8 cellular contexts compared by ENCODE assay signal in the genomic region with DNA sequence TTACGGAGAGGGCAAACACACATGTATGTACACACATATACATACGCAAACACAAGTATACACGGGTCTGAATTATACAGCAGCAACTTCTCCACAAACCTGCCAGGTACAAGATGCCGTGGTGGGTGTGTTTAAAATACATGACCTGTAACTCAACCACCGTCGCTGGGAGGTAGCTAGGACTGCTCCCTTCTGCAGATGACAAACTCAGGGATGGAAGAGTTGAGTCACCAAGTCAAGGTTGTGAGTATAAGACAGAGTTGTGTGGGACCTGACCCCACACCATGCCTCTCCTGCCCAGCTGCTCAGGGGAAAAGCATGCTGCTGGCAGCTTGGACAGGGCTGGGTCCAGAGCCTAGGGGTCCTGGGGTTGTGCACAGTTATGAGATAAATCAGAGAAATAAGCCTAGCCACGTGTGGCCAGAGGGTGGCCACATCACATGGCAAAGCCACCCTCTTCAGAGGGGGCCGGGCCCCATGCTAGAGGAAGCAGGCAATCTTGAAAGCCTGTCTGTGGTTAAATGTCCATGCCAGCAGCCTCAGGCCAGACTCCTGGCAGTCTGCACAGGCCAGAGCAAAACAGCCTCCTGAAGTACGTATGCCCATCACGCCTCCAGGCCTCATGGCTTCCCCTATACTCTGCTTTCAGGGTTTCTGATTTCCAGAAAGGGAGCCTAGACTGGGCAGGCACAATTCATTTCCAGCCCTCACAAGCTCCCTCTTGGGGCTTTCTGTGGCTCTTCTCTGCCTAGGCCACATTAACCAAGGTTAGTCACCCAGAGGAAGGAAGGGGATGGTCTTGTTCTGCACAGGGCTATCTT.
A peak's percentile ranks its signal among the peaks of the same experiment; 100 is the strongest.
DNase-seq lines count a peak whose midpoint lies in the region; ATAC-seq lines count a peak whose summit lies in the region.

No MANE protein-coding gene starts in this region.

- peaks cover 44% of the 10 kb centered on the region for H3K4me1 ChIP-seq in right cardiac atrium (ENCODE audit: control insufficient read depth, insufficient read depth, low read length)
- H3K4me1 ChIP-seq in aorta (ENCODE audit: control insufficient read depth in 1 of 2, insufficient read depth in 2 of 2, low read length in 2 of 2): peaks cover 5 to 10% of the 10 kb centered on the region in 2 donors

- 72% methylated on average over 10 of the region's 10 CpGs for WGBS in right cardiac atrium
- 40% methylated on average over 10 of the region's 10 CpGs for WGBS in aorta, 2 donors

- no peak overlapping the region for H3K4me3 Mint-ChIP-seq in activated CD8-positive, alpha-beta memory T cell treated with anti-CD3 and anti-CD28 coated beads, Interleukin-2, amount 10 ng/mL, durations not matched to agents 7 days and 5 days
- peak overlapping the region; percentile 57 to 71 (median 63) for H3K4me3 Mint-ChIP-seq in immature natural killer cell

- H3K36me3 Mint-ChIP-seq in activated CD8-positive, alpha-beta memory T cell treated with anti-CD3 and anti-CD28 coated beads, Interleukin-2, amount 10 ng/mL, durations not matched to agents 7 days and 5 days: no peaks in the 10 kb centered on the region
- peaks cover 0 to 5% (median 0%) of the 10 kb centered on the region in 3 donors for H3K36me3 Mint-ChIP-seq in immature natural killer cell

- intact Hi-C loops in Right ventricle myocardium inferior (cut with DNase I): no loop called here
- intact Hi-C loops in right cardiac atrium (cut with DNase I): loop anchor here in 1 of 4 donors (5.0 kb wide), 1 partner anchor 33 kb away; no protein-coding TSS in a partner anchor
- intact Hi-C loops in aorta (cut with DNase I): no loop called here

- no peaks in the 10 kb centered on the region for H3K27me3 Mint-ChIP-seq in activated CD8-positive, alpha-beta memory T cell treated with anti-CD3 and anti-CD28 coated beads, Interleukin-2, amount 10 ng/mL, durations not matched to agents 7 days and 5 days
- peaks cover 0 to 1% (median 0%) of the 10 kb centered on the region in 3 donors for H3K27me3 Mint-ChIP-seq in immature natural killer cell (ENCODE audit: low read depth in 3 of 3)

- H3K27ac ChIP-seq in right cardiac atrium (ENCODE audit: low read length) (no peak overlapping the region), aorta (ENCODE audit: low read depth in 1 of 2, low read length in 2 of 2) (peak overlapping the region; percentile 2 to 47)

- H3K36me3 ChIP-seq in aorta (ENCODE audit: control insufficient read depth in 1 of 2, insufficient read depth in 2 of 2, low read length in 1 of 2): no peaks in the 10 kb centered on the region

- ATAC-seq in Right ventricle myocardium inferior (peak; percentile 21), right cardiac atrium (no peak), HG03175 (IDR thresholded peaks at IDR 0.05; ENCODE audit: unreplicated experiment) (peak; percentile 60), aorta (ENCODE audit: low FRiP score) (no peak)
- ATAC-seq in activated CD8-positive, alpha-beta memory T cell treated with anti-CD3 and anti-CD28 coated beads, Interleukin-2, amount 10 ng/mL, durations not matched to agents 7 days and 5 days: peak; percentile 90

- H3K27me3 ChIP-seq in right cardiac atrium (ENCODE audit: control insufficient read depth, insufficient read depth): no peaks in the 10 kb centered on the region
- H3K27me3 ChIP-seq in aorta (ENCODE audit: control insufficient read depth in 1 of 2, insufficient read depth in 2 of 2, low read length in 1 of 2): no peaks in the 10 kb centered on the region

- H3K9me3 ChIP-seq in right cardiac atrium (ENCODE audit: control insufficient read depth, low read length) (no peaks in the 10 kb centered on the region), aorta (ENCODE audit: control insufficient read depth, low read length) (no peaks in the 10 kb centered on the region)

- peak overlapping the region; percentile 52 for H3K27ac Mint-ChIP-seq in activated CD8-positive, alpha-beta memory T cell treated with anti-CD3 and anti-CD28 coated beads, Interleukin-2, amount 10 ng/mL, durations not matched to agents 7 days and 5 days
- peak overlapping the region; percentile 40 to 77 (median 64) for H3K27ac Mint-ChIP-seq in immature natural killer cell

- no peaks in the 10 kb centered on the region for H3K9me3 Mint-ChIP-seq in activated CD8-positive, alpha-beta memory T cell treated with anti-CD3 and anti-CD28 coated beads, Interleukin-2, amount 10 ng/mL, durations not matched to agents 7 days and 5 days (ENCODE audit: low read depth)
- H3K9me3 Mint-ChIP-seq in immature natural killer cell: no peaks in the 10 kb centered on the region

- H3K4me1 Mint-ChIP-seq in activated CD8-positive, alpha-beta memory T cell treated with anti-CD3 and anti-CD28 coated beads, Interleukin-2, amount 10 ng/mL, durations not matched to agents 7 days and 5 days: peaks cover 55% of the 10 kb centered on the region
- H3K4me1 Mint-ChIP-seq in immature natural killer cell: peaks cover 65 to 81% of the 10 kb centered on the region in 2 donors

- CTCF ChIA-PET in activated CD8-positive, alpha-beta memory T cell treated with anti-CD3 and anti-CD28 coated beads, Interleukin-2, amount 10 ng/mL, durations not matched to agents 7 days and 5 days (lab: Charles Lee): interaction anchor here (0.6 to 2.1 kb wide), 17 partner anchors 11 to 504 kb away, joined by 3 to 16 read pairs (median 4); no protein-coding TSS in a partner anchor

- no peak for DNase-seq in Right ventricle myocardium inferior (ENCODE audit: missing footprints)
- DNase-seq in right cardiac atrium: no peak
- DNase-seq in activated CD8-positive, alpha-beta memory T cell treated with anti-CD3 and anti-CD28 coated beads, Interleukin-2, amount 10 ng/mL, durations not matched to agents 7 days and 5 days: peak; percentile 84
- peak; percentile 56 to 61 (median 60) for DNase-seq in immature natural killer cell
- peak in 1 of 2 donors; percentile 73 for DNase-seq in aorta
- DNase-seq in SK-N-DZ (ENCODE audit: low spot score): no peak
- DNase-seq in mucosa of gallbladder (ENCODE audit: low spot score): no peak

- H3K4me3 ChIP-seq in right cardiac atrium (ENCODE audit: low read length): no peak overlapping the region
- H3K4me3 ChIP-seq in aorta (ENCODE audit: low read length in 2 of 2): no peak overlapping the region

Comparison
In these comparisons a context has a peak if more than half of its experiments do, and no peak if none do; other contexts are left out.
1. ATAC-seq: peak in Right ventricle myocardium inferior (single experiment), HG03175 (single experiment) and activated CD8-positive, alpha-beta memory T cell treated with anti-CD3 and anti-CD28 coated beads, Interleukin-2, amount 10 ng/mL, durations not matched to agents 7 days and 5 days (single experiment); none in right cardiac atrium (0 of 2) and aorta (single experiment).
2. DNase-seq: peak in activated CD8-positive, alpha-beta memory T cell treated with anti-CD3 and anti-CD28 coated beads, Interleukin-2, amount 10 ng/mL, durations not matched to agents 7 days and 5 days (single experiment) and immature natural killer cell (3 of 3); none in Right ventricle myocardium inferior (single experiment), right cardiac atrium (0 of 3), SK-N-DZ (single experiment) and mucosa of gallbladder (single experiment).